ENCODE assay signal across 7 cellular contexts in genomic region chr22:19445279-19445982, GRCh38. TPM values are rescaled to one million over a fixed set of nuclear protein-coding genes. Genes with fewer than 3 reads are reported as not detected.
DNase-seq lines count a peak whose midpoint lies in the region; ATAC-seq and TF ChIP-seq lines count a peak whose summit lies in the region.
"Not testable (repeated sequence)": the region's sequence is repeated elsewhere in the genome, so short reads cannot be mapped to it uniquely, and the experiment has no call there.

No MANE protein-coding gene starts in this region.

- intact Hi-C loops in naive thymus-derived CD4-positive, alpha-beta T cell (cut with micrococcal nuclease), result loop anchor here in 1 of 2 donors (5.0 kb wide), 1 partner anchor 323 kb away; the partner anchor contains the start of gene DGCR2
- intact Hi-C loops in gastrocnemius medialis (cut with DNase I; ENCODE audit: low total_unique reads), result loop anchor here (2.0 kb wide), 1 partner anchor 155 kb away; the partner anchor contains the start of gene CLTCL1

- TF ChIP-seq POLR2A in gastrocnemius medialis (IDR thresholded peaks at IDR 0.05), result not testable (repeated sequence)

- H3K27ac Mint-ChIP-seq in CD8-positive, alpha-beta memory T cell, result peak overlapping the region; percentile 31 to 91 (median 72)
- H3K27ac Mint-ChIP-seq in T-helper 17 cell, result peak overlapping the region; percentile 97
- H3K27ac Mint-ChIP-seq in activated CD8-positive, alpha-beta T cell treated with anti-CD3 and anti-CD28 coated beads, Interleukin-2, amount 10 ng/mL, durations not matched to agents 7 days and 5 days, result peak overlapping the region; percentile 45
- peak overlapping the region; percentile 53 for H3K27ac Mint-ChIP-seq in activated naive CD4-positive, alpha-beta T cell treated with anti-CD3 and anti-CD28 coated beads, Interleukin-2, amount 50 U/mL, for 24 hours
- not testable (repeated sequence) for H3K27ac Mint-ChIP-seq in endodermal cell
- H3K27ac Mint-ChIP-seq in naive thymus-derived CD4-positive, alpha-beta T cell, result peak overlapping the region in 8 of 9 donors; percentile 13 to 77 (median 51)

- in situ Hi-C loops in gastrocnemius medialis (cut with MboI; ENCODE audit: low sequenced_read_pairs in 4 of 4), result loop anchor here in 2 of 4 donors (10.0 kb wide), 2 partner anchors 151 to 161 kb away; partner anchors contain the start of gene CLTCL1 (in 1 of the 2)

- not testable (repeated sequence) for H3K27ac ChIP-seq in CD8-positive, alpha-beta memory T cell (ENCODE audit: low read depth, low read length); endodermal cell (ENCODE audit: low read depth, low read length)
- H3K27ac ChIP-seq in naive thymus-derived CD4-positive, alpha-beta T cell (ENCODE audit: low read depth, low read length), result peak overlapping the region; percentile 81
- H3K27ac ChIP-seq in gastrocnemius medialis, result peak overlapping the region; percentile 91 to 100 (median 96)

- CTCF ChIA-PET in CD8-positive, alpha-beta memory T cell (lab: Charles Lee), result interaction anchor here (1.0 to 2.2 kb wide), 4 partner anchors 8 to 29 kb away, joined by 3 to 6 read pairs (median 4); no protein-coding TSS in a partner anchor
- CTCF ChIA-PET in activated CD8-positive, alpha-beta T cell treated with anti-CD3 and anti-CD28 coated beads, Interleukin-2, amount 10 ng/mL, durations not matched to agents 7 days and 5 days (lab: Charles Lee), result interaction anchor here (0.7 to 2.4 kb wide), 4 partner anchors 14 to 184 kb away, joined by 3 to 8 read pairs (median 4); partner anchors contain the start of genes CDC45 and HIRA
- CTCF ChIA-PET in naive thymus-derived CD4-positive, alpha-beta T cell (lab: Charles Lee), result interaction anchor here (0.6 to 1.1 kb wide), 3 partner anchors 10 to 1355 kb away, joined by 3 to 4 read pairs (median 3); partner anchors contain the start of gene CDC45

- H3K36me3 Mint-ChIP-seq in CD8-positive, alpha-beta memory T cell, result peaks cover 0 to 46% (median 2%) of the 10 kb centered on the region in 3 donors
- not testable (repeated sequence) for H3K36me3 Mint-ChIP-seq in T-helper 17 cell (ENCODE audit: low read depth); activated naive CD4-positive, alpha-beta T cell treated with anti-CD3 and anti-CD28 coated beads, Interleukin-2, amount 50 U/mL, for 24 hours
- peaks cover 41% of the 10 kb centered on the region for H3K36me3 Mint-ChIP-seq in activated CD8-positive, alpha-beta T cell treated with anti-CD3 and anti-CD28 coated beads, Interleukin-2, amount 10 ng/mL, durations not matched to agents 7 days and 5 days (ENCODE audit: low read depth)
- H3K36me3 Mint-ChIP-seq in endodermal cell (ENCODE audit: low read depth), result peaks cover 46% of the 10 kb centered on the region
- peaks cover 0 to 16% (median 5%) of the 10 kb centered on the region in 5 donors for H3K36me3 Mint-ChIP-seq in naive thymus-derived CD4-positive, alpha-beta T cell

- peaks cover 31% of the 10 kb centered on the region for H3K4me1 ChIP-seq in CD8-positive, alpha-beta memory T cell (ENCODE audit: insufficient read depth, low read length)
- H3K4me1 ChIP-seq in endodermal cell (ENCODE audit: control insufficient read depth, insufficient read depth, low read length), result not testable (repeated sequence)
- H3K4me1 ChIP-seq in naive thymus-derived CD4-positive, alpha-beta T cell (ENCODE audit: control insufficient read depth in 2 of 2, insufficient read depth in 2 of 2, low read length in 2 of 2), result peaks cover 18 to 26% of the 10 kb centered on the region in 2 donors
- H3K4me1 ChIP-seq in gastrocnemius medialis, result peaks cover 67 to 70% of the 10 kb centered on the region in 2 donors

- not testable (repeated sequence) for H3K27me3 ChIP-seq in CD8-positive, alpha-beta memory T cell (ENCODE audit: insufficient read depth, low read length, poor library complexity, severe bottlenecking); endodermal cell (ENCODE audit: control insufficient read depth, insufficient read depth, low read length, poor library complexity, severe bottlenecking); naive thymus-derived CD4-positive, alpha-beta T cell (ENCODE audit: control insufficient read depth in 2 of 2, insufficient read depth in 2 of 2, low read length in 2 of 2); gastrocnemius medialis

- not testable (repeated sequence) for H3K9ac ChIP-seq in endodermal cell (ENCODE audit: extremely low read depth, low read length, poor library complexity, severe bottlenecking)

- H3K4me3 ChIP-seq in CD8-positive, alpha-beta memory T cell (ENCODE audit: low read length); naive thymus-derived CD4-positive, alpha-beta T cell (ENCODE audit: low read length): not testable (repeated sequence)
- H3K4me3 ChIP-seq in endodermal cell (ENCODE audit: low read length) (peak overlapping the region; percentile 94), gastrocnemius medialis (peak overlapping the region in 3 of 4 donors; percentile 77 to 93 (median 79))

- DNase-seq in CD8-positive, alpha-beta memory T cell; T-helper 17 cell; activated CD8-positive, alpha-beta T cell treated with anti-CD3 and anti-CD28 coated beads, Interleukin-2, amount 10 ng/mL, durations not matched to agents 7 days and 5 days; endodermal cell; naive thymus-derived CD4-positive, alpha-beta T cell; gastrocnemius medialis: not testable (repeated sequence)

- ATAC-seq in T-helper 17 cell; activated CD8-positive, alpha-beta T cell treated with anti-CD3 and anti-CD28 coated beads, Interleukin-2, amount 10 ng/mL, durations not matched to agents 7 days and 5 days; naive thymus-derived CD4-positive, alpha-beta T cell; gastrocnemius medialis: not testable (repeated sequence)

- peak overlapping the region; percentile 51 to 96 (median 57) for H3K4me3 Mint-ChIP-seq in CD8-positive, alpha-beta memory T cell
- not testable (repeated sequence) for H3K4me3 Mint-ChIP-seq in T-helper 17 cell, endodermal cell
- H3K4me3 Mint-ChIP-seq in activated CD8-positive, alpha-beta T cell treated with anti-CD3 and anti-CD28 coated beads, Interleukin-2, amount 10 ng/mL, durations not matched to agents 7 days and 5 days, result peak overlapping the region; percentile 49
- H3K4me3 Mint-ChIP-seq in activated naive CD4-positive, alpha-beta T cell treated with anti-CD3 and anti-CD28 coated beads, Interleukin-2, amount 50 U/mL, for 24 hours, result peak overlapping the region; percentile 53
- H3K4me3 Mint-ChIP-seq in naive thymus-derived CD4-positive, alpha-beta T cell, result peak overlapping the region in 8 of 10 donors; percentile 19 to 46 (median 34)

- H3K9me3 ChIP-seq in CD8-positive, alpha-beta memory T cell (ENCODE audit: low read length); T-helper 17 cell (ENCODE audit: control insufficient read depth, low read length, poor library complexity, severe bottlenecking); endodermal cell (ENCODE audit: control insufficient read depth, low read length); naive thymus-derived CD4-positive, alpha-beta T cell (ENCODE audit: control insufficient read depth in 2 of 3, low read length in 3 of 3); gastrocnemius medialis: not testable (repeated sequence)

- peaks cover 35 to 62% (median 47%) of the 10 kb centered on the region in 3 donors for H3K4me1 Mint-ChIP-seq in CD8-positive, alpha-beta memory T cell
- H3K4me1 Mint-ChIP-seq in T-helper 17 cell, result peaks cover 38% of the 10 kb centered on the region
- H3K4me1 Mint-ChIP-seq in activated CD8-positive, alpha-beta T cell treated with anti-CD3 and anti-CD28 coated beads, Interleukin-2, amount 10 ng/mL, durations not matched to agents 7 days and 5 days (ENCODE audit: low read depth), result peaks cover 39% of the 10 kb centered on the region
- H3K4me1 Mint-ChIP-seq in activated naive CD4-positive, alpha-beta T cell treated with anti-CD3 and anti-CD28 coated beads, Interleukin-2, amount 50 U/mL, for 24 hours, result peaks cover 53% of the 10 kb centered on the region
- H3K4me1 Mint-ChIP-seq in endodermal cell, result peaks cover 24% of the 10 kb centered on the region
- peaks cover 28 to 64% (median 55%) of the 10 kb centered on the region in 7 donors for H3K4me1 Mint-ChIP-seq in naive thymus-derived CD4-positive, alpha-beta T cell

- TF ChIP-seq CTCF in endodermal cell (conservative IDR thresholded peaks at IDR 0.05); gastrocnemius medialis (IDR thresholded peaks at IDR 0.05 in 4 of 5, conservative IDR thresholded peaks at IDR 0.05 in 1 of 5): not testable (repeated sequence)

- not testable (repeated sequence) for H3K9me3 Mint-ChIP-seq in CD8-positive, alpha-beta memory T cell; activated CD8-positive, alpha-beta T cell treated with anti-CD3 and anti-CD28 coated beads, Interleukin-2, amount 10 ng/mL, durations not matched to agents 7 days and 5 days (ENCODE audit: insufficient read depth); activated naive CD4-positive, alpha-beta T cell treated with anti-CD3 and anti-CD28 coated beads, Interleukin-2, amount 50 U/mL, for 24 hours; endodermal cell; naive thymus-derived CD4-positive, alpha-beta T cell

- POLR2A ChIA-PET in CD8-positive, alpha-beta memory T cell (lab: Charles Lee), result interaction anchor here (1.1 kb wide), 1 partner anchor 33 kb away, joined by 3 read pairs; no protein-coding TSS in a partner anchor
- POLR2A ChIA-PET in activated CD8-positive, alpha-beta T cell treated with anti-CD3 and anti-CD28 coated beads, Interleukin-2, amount 10 ng/mL, durations not matched to agents 7 days and 5 days (lab: Charles Lee), result interaction anchor here (0.6 to 6.0 kb wide), 3 partner anchors 8 to 32 kb away, joined by 3 to 67 read pairs (median 6); partner anchors contain the start of genes HIRA and MRPL40
- POLR2A ChIA-PET in naive thymus-derived CD4-positive, alpha-beta T cell (lab: Charles Lee), result interaction anchor here (1.0 to 1.6 kb wide), 6 partner anchors 10 to 184 kb away, joined by 3 to 10 read pairs (median 4); partner anchors contain the start of genes CDC45, HIRA and MRPL40

- H3K36me3 ChIP-seq in CD8-positive, alpha-beta memory T cell (ENCODE audit: insufficient read depth, low read length), result peaks cover 22% of the 10 kb centered on the region
- peaks cover 52% of the 10 kb centered on the region for H3K36me3 ChIP-seq in endodermal cell (ENCODE audit: control insufficient read depth, insufficient read depth, low read length)
- peaks cover 0 to 22% (median 0%) of the 10 kb centered on the region in 3 experiments for H3K36me3 ChIP-seq in naive thymus-derived CD4-positive, alpha-beta T cell (ENCODE audit: control insufficient read depth in 2 of 3, insufficient read depth in 3 of 3, low read length in 3 of 3)
- peaks cover 0 to 22% of the 10 kb centered on the region in 2 donors for H3K36me3 ChIP-seq in gastrocnemius medialis

- 95 to 99% methylated on average over 6 to 9 of the region's 9 CpGs for WGBS in endodermal cell (ENCODE audit: insufficient coverage in 1 of 2, insufficient read length in 1 of 2), 2 experiments

- H3K27me3 Mint-ChIP-seq in CD8-positive, alpha-beta memory T cell; T-helper 17 cell; activated CD8-positive, alpha-beta T cell treated with anti-CD3 and anti-CD28 coated beads, Interleukin-2, amount 10 ng/mL, durations not matched to agents 7 days and 5 days (ENCODE audit: low read depth); activated naive CD4-positive, alpha-beta T cell treated with anti-CD3 and anti-CD28 coated beads, Interleukin-2, amount 50 U/mL, for 24 hours; endodermal cell (ENCODE audit: insufficient read depth); naive thymus-derived CD4-positive, alpha-beta T cell: not testable (repeated sequence)

RNA-seq across cellular contexts. Expression of gene C22orf39, which starts 2.1 kb away (rescaled TPM):
- 10 to 100 TPM; 24.4 to 27.7 TPM for total RNA-seq in CD8-positive, alpha-beta memory T cell
- 59.9 TPM for polyA plus RNA-seq in CD8-positive, alpha-beta memory T cell
- total RNA-seq in T-helper 17 cell (10 to 100 TPM; 31.6 to 32.7 TPM), endodermal cell (10 to 100 TPM; 27.4 to 31.5 TPM), gastrocnemius medialis (100 to 1,000 TPM; 157 to 182 (median 178) TPM)
- total RNA-seq in activated CD8-positive, alpha-beta T cell treated with anti-CD3 and anti-CD28 coated beads, Interleukin-2, amount 10 ng/mL, durations not matched to agents 7 days and 5 days, result 10 to 100 TPM; 33.9 to 35.0 TPM
- 54.2 TPM for polyA plus RNA-seq in endodermal cell (2013, experiment 1 of 2)
- 51.1 TPM for polyA plus RNA-seq in endodermal cell (2013, experiment 2 of 2)
- 10 to 100 TPM; 34.2 to 44.9 (median 36.8) TPM for total RNA-seq in naive thymus-derived CD4-positive, alpha-beta T cell
- polyA plus RNA-seq in naive thymus-derived CD4-positive, alpha-beta T cell, result 10 to 100 TPM; 51.8 to 58.0 TPM

RNA-seq across cellular contexts. Expression of gene MRPL40, which starts 13.1 kb away (rescaled TPM):
- total RNA-seq in CD8-positive, alpha-beta memory T cell, result 10 to 100 TPM; 47.7 to 48.6 TPM
- 62.4 TPM for polyA plus RNA-seq in CD8-positive, alpha-beta memory T cell
- total RNA-seq in T-helper 17 cell, result 10 to 100 TPM; 10.2 to 11.1 TPM
- total RNA-seq in activated CD8-positive, alpha-beta T cell treated with anti-CD3 and anti-CD28 coated beads, Interleukin-2, amount 10 ng/mL, durations not matched to agents 7 days and 5 days, result 10 to 100 TPM; 26.8 to 29.5 TPM
- 10 to 100 TPM; 20.3 to 26.5 TPM for total RNA-seq in endodermal cell
- polyA plus RNA-seq in endodermal cell (2013, experiment 1 of 2), result 26.6 TPM
- polyA plus RNA-seq in endodermal cell (2013, experiment 2 of 2), result 24.3 TPM
- total RNA-seq in naive thymus-derived CD4-positive, alpha-beta T cell, result 10 to 100 TPM; 11.5 to 21.2 (median 17.0) TPM
- polyA plus RNA-seq in naive thymus-derived CD4-positive, alpha-beta T cell, result 10 to 100 TPM; 65.3 to 72.1 TPM
- 10 to 100 TPM; 53.8 to 75.1 (median 61.5) TPM for total RNA-seq in gastrocnemius medialis

RNA-seq across cellular contexts. Expression of gene HIRA, which starts 13.9 kb away (rescaled TPM):
- 10 to 100 TPM; 38.5 to 44.8 TPM for total RNA-seq in CD8-positive, alpha-beta memory T cell
- 4.6 TPM for polyA plus RNA-seq in CD8-positive, alpha-beta memory T cell
- 10 to 100 TPM; 23.1 to 24.9 TPM for total RNA-seq in T-helper 17 cell
- total RNA-seq in activated CD8-positive, alpha-beta T cell treated with anti-CD3 and anti-CD28 coated beads, Interleukin-2, amount 10 ng/mL, durations not matched to agents 7 days and 5 days, result 10 to 100 TPM; 47.0 to 48.1 TPM
- 10 to 100 TPM; 44.8 to 46.6 TPM for total RNA-seq in endodermal cell
- 31.6 TPM for polyA plus RNA-seq in endodermal cell (2013, experiment 1 of 2)
- 31.8 TPM for polyA plus RNA-seq in endodermal cell (2013, experiment 2 of 2)
- total RNA-seq in naive thymus-derived CD4-positive, alpha-beta T cell, result 10 to 100 TPM; 21.2 to 42.3 (median 29.2) TPM
- polyA plus RNA-seq in naive thymus-derived CD4-positive, alpha-beta T cell, result 1 to 10 TPM; 2.8 to 4.9 TPM
- total RNA-seq in gastrocnemius medialis, result 10 to 100 TPM; 14.2 to 46.8 (median 24.6) TPM

RNA-seq across cellular contexts. Expression of gene UFD1, which starts 33.6 kb away (rescaled TPM):
- 10 to 100 TPM; 87.3 to 88.8 TPM for total RNA-seq in CD8-positive, alpha-beta memory T cell
- 82.7 TPM for polyA plus RNA-seq in CD8-positive, alpha-beta memory T cell
- total RNA-seq in T-helper 17 cell (10 to 100 TPM; 76.3 to 79.2 TPM), endodermal cell (10 to 100 TPM; 67.7 to 69.2 TPM), gastrocnemius medialis (100 to 1,000 TPM; 106 to 199 (median 165) TPM)
- total RNA-seq in activated CD8-positive, alpha-beta T cell treated with anti-CD3 and anti-CD28 coated beads, Interleukin-2, amount 10 ng/mL, durations not matched to agents 7 days and 5 days, result 10 to 100 TPM; 94.3 to 97.2 TPM
- 50.1 TPM for polyA plus RNA-seq in endodermal cell (2013, experiment 1 of 2)
- 54.0 TPM for polyA plus RNA-seq in endodermal cell (2013, experiment 2 of 2)
- total RNA-seq in naive thymus-derived CD4-positive, alpha-beta T cell, result 10 to 100 TPM; 46.8 to 84.8 (median 66.9) TPM
- polyA plus RNA-seq in naive thymus-derived CD4-positive, alpha-beta T cell, result 10 to 100 TPM; 78.7 to 87.8 TPM

RNA-seq across cellular contexts. Expression of gene CDC45, which starts 34.3 kb away (rescaled TPM):
- 100 to 1,000 TPM in 1 of 2 experiments, 10 to 100 TPM in 1; 99.0 to 101 TPM for total RNA-seq in CD8-positive, alpha-beta memory T cell
- 0.17 TPM for polyA plus RNA-seq in CD8-positive, alpha-beta memory T cell
- under 1 TPM; 0.32 to 0.37 TPM for total RNA-seq in T-helper 17 cell
- total RNA-seq in activated CD8-positive, alpha-beta T cell treated with anti-CD3 and anti-CD28 coated beads, Interleukin-2, amount 10 ng/mL, durations not matched to agents 7 days and 5 days, result 10 to 100 TPM; 90.2 to 94.3 TPM
- 10 to 100 TPM; 30.3 to 31.2 TPM for total RNA-seq in endodermal cell
- polyA plus RNA-seq in endodermal cell (2013, experiment 1 of 2), result 32.6 TPM
- 26.2 TPM for polyA plus RNA-seq in endodermal cell (2013, experiment 2 of 2)
- 10 to 100 TPM in 1 of 5 experiments, 1 to 10 TPM in 1, under 1 TPM in 3; 0.35 to 57.7 (median 0.85) TPM for total RNA-seq in naive thymus-derived CD4-positive, alpha-beta T cell
- 1 to 10 TPM in 1 of 2 donors, under 1 TPM in 1; 0.45 to 1.7 TPM for polyA plus RNA-seq in naive thymus-derived CD4-positive, alpha-beta T cell
- under 1 TPM in 1 of 4 donors, not detected in 3; 0.27 TPM for total RNA-seq in gastrocnemius medialis
